ENCODE assay signal across 14 cellular contexts in genomic region chr1:111832521-111833155, GRCh38.
DNase-seq lines count a peak whose midpoint lies in the region; ATAC-seq and TF ChIP-seq lines count a peak whose summit lies in the region.
"Had no signal": no experiment of that assay in that cellular context is flagged by ENCODE, and none has a peak within 500 bp of the region (broad histone marks: within the 10 kb centered on the region; RNA-seq: fewer than 3 reads in every experiment).

No MANE protein-coding gene starts in this region.

- no peak overlapping the region for H3K27ac ChIP-seq in spleen
- H3K27ac ChIP-seq: 22Rv1 had no signal

- TF ChIP-seq POLR2A in spleen (IDR thresholded peaks at IDR 0.05): no peak

- no peak for ATAC-seq in HG03521 (IDR thresholded peaks at IDR 0.05; ENCODE audit: unreplicated experiment)
- ATAC-seq: CD8-positive, alpha-beta T cell; HepG2 had no signal

- no peaks in the 10 kb centered on the region for H3K9me3 Mint-ChIP-seq in activated naive CD4-positive, alpha-beta T cell treated with anti-CD3 and anti-CD28 coated beads for 36 hours
- H3K9me3 Mint-ChIP-seq: CD8-positive, alpha-beta T cell had no signal

- no peaks in the 10 kb centered on the region for H3K4me1 Mint-ChIP-seq in activated naive CD4-positive, alpha-beta T cell treated with anti-CD3 and anti-CD28 coated beads for 36 hours (ENCODE audit: low read depth)
- H3K4me1 Mint-ChIP-seq: CD14-positive monocyte had no signal

- no peak for TF ChIP-seq CTCF in spleen (IDR thresholded peaks at IDR 0.05 in 8 of 11, conservative IDR thresholded peaks at IDR 0.05 in 3 of 11)

- 77 to 85% (median 82%) methylated on average over 10 of the region's 10 CpGs for WGBS in spleen, 5 donors

- no peak overlapping the region for H3K27ac Mint-ChIP-seq in activated naive CD4-positive, alpha-beta T cell treated with anti-CD3 and anti-CD28 coated beads for 36 hours
- H3K27ac Mint-ChIP-seq: CD14-positive monocyte; CD8-positive, alpha-beta T cell had no signal

- CTCF ChIA-PET in activated naive CD4-positive, alpha-beta T cell treated with anti-CD3 and anti-CD28 coated beads for 36 hours (lab: Charles Lee): no interaction called here

- intact Hi-C loops in spleen (cut with DNase I; ENCODE audit: low total_unique reads): no loop called here
- intact Hi-C loops in activated naive CD4-positive, alpha-beta T cell treated with anti-CD3 and anti-CD28 coated beads for 36 hours (cut with micrococcal nuclease): no loop called here

- peak; percentile 16 for DNase-seq in DMS 273 (lab: John Stamatoyannopoulos, UW; ENCODE audit: unreplicated experiment)
- no peak for DNase-seq in DMS 273 treated with DMSO at 0.1 percent for 48 hours (lab: John Stamatoyannopoulos, UW)
- peak; percentile 97 for DNase-seq in NCI-H446 treated with DMSO at 0.1 percent for 48 hours (lab: John Stamatoyannopoulos, UW)
- peak; percentile 87 for DNase-seq in cerebellar cortex (ENCODE audit: low spot score)
- peak; percentile 2 for DNase-seq in spleen
- no peak for DNase-seq in activated naive CD4-positive, alpha-beta T cell treated with anti-CD3 and anti-CD28 coated beads for 36 hours
- DNase-seq: CD8-positive, alpha-beta T cell; COR-L47; GOT3 had no signal

- no peak overlapping the region for H3K4me3 ChIP-seq in spleen
- H3K4me3 ChIP-seq: HAP-1 had no signal

- H3K4me1 ChIP-seq in spleen: no peaks in the 10 kb centered on the region
- H3K4me1 ChIP-seq: HAP-1 had no signal

- no peak overlapping the region for H3K4me3 Mint-ChIP-seq in activated naive CD4-positive, alpha-beta T cell treated with anti-CD3 and anti-CD28 coated beads for 36 hours
- H3K4me3 Mint-ChIP-seq: CD14-positive monocyte; CD8-positive, alpha-beta T cell had no signal

- no peaks in the 10 kb centered on the region for H3K36me3 ChIP-seq in spleen
- H3K36me3 ChIP-seq: HAP-1 had no signal

- H3K9me3 ChIP-seq in spleen: no peaks in the 10 kb centered on the region
- H3K9me3 ChIP-seq: HAP-1 had no signal

- peaks cover 10% of the 10 kb centered on the region for H3K27me3 Mint-ChIP-seq in activated naive CD4-positive, alpha-beta T cell treated with anti-CD3 and anti-CD28 coated beads for 36 hours (ENCODE audit: low read depth)

- H3K27me3 ChIP-seq in spleen (replicated peaks in 1 of 7): peaks cover 0 to 4% (median 0%) of the 10 kb centered on the region in 7 donors

- no peaks in the 10 kb centered on the region for H3K36me3 Mint-ChIP-seq in activated naive CD4-positive, alpha-beta T cell treated with anti-CD3 and anti-CD28 coated beads for 36 hours (ENCODE audit: low read depth)
- H3K36me3 Mint-ChIP-seq: CD14-positive monocyte; CD8-positive, alpha-beta T cell had no signal

Comparison
In these comparisons a context has a peak if more than half of its experiments do, and no peak if none do; other contexts are left out.
1. DNase-seq: peak in DMS 273 (single experiment), NCI-H446 treated with DMSO at 0.1 percent for 48 hours (single experiment), cerebellar cortex (single experiment) and spleen (single experiment); none in DMS 273 treated with DMSO at 0.1 percent for 48 hours (single experiment) and activated naive CD4-positive, alpha-beta T cell treated with anti-CD3 and anti-CD28 coated beads for 36 hours (single experiment).